20 cellular contexts compared by ENCODE assay signal in the genomic region with DNA sequence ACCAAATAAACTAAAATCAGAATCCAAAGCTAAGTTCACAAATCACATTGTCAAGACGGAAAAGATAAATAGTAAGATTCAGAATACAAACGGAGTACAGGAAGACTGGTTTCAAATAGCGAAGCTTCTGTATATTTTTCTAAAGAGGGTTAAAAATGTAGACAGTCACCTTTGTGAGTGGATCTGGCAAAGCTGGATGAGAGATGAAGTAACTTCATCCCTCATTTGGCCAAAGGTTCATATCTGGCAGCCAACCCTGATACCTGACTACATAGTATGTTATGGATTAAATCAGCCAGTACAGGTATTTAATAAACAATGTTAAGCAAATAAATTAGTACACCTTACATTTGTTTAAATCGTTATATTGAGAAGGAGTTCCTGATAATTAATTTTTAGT. TPM values are rescaled to one million over a fixed set of nuclear protein-coding genes. Genes with fewer than 3 reads are reported as not detected.
DNase-seq lines count a peak whose midpoint lies in the region; ATAC-seq lines count a peak whose summit lies in the region.
"Had no signal": no experiment of that assay in that cellular context is flagged by ENCODE, and none has a peak within 500 bp of the region (broad histone marks: within the 10 kb centered on the region; RNA-seq: fewer than 3 reads in every experiment).

No MANE protein-coding gene starts in this region.

- no peak overlapping the region for H3K14ac ChIP-seq in trophoblast cell (ENCODE audit: low read length)

- H3K27ac Mint-ChIP-seq in stimulated activated naive CD8-positive, alpha-beta T cell treated with anti-CD3 and anti-CD28 coated beads, Interleukin-15, Interleukin-2, amounts not matched to agents 100 ng/mL and 50 ng/mL, for 24 hours, result peak overlapping the region; percentile 34

- no peak overlapping the region for H3K23ac ChIP-seq in trophoblast cell (ENCODE audit: low read length)

- no peak overlapping the region for H3K4me3 ChIP-seq in trophoblast cell (ENCODE audit: low read depth, low read length)
- H3K4me3 ChIP-seq in urinary bladder (ENCODE audit: low read depth, low read length), result no peak overlapping the region
- H3K4me3 ChIP-seq in effector memory CD4-positive, alpha-beta T cell (ENCODE audit: insufficient read depth, low read depth, low read length, poor library complexity, severe bottlenecking), result no peak overlapping the region

- H3K4me1 ChIP-seq in trophoblast cell (ENCODE audit: control insufficient read depth in 1 of 2, insufficient read depth in 2 of 2, low read length in 2 of 2) (peaks cover 0 to 3% of the 10 kb centered on the region in 2 experiments), urinary bladder (ENCODE audit: insufficient read depth) (no peaks in the 10 kb centered on the region)
- no peaks in the 10 kb centered on the region for H3K4me1 ChIP-seq in effector memory CD4-positive, alpha-beta T cell (ENCODE audit: control insufficient read depth, insufficient read depth, low read length, poor library complexity, severe bottlenecking)

- no peak overlapping the region for H3K4me2 ChIP-seq in trophoblast cell (ENCODE audit: low read length)

- no peak overlapping the region for H2BK120ac ChIP-seq in trophoblast cell (ENCODE audit: insufficient read depth, low read length, poor library complexity)

- no peaks in the 10 kb centered on the region for H3K79me2 ChIP-seq in trophoblast cell (ENCODE audit: control insufficient read depth, insufficient read depth, low read length, poor library complexity)

- no peaks in the 10 kb centered on the region for H3K27me3 Mint-ChIP-seq in stimulated activated naive CD8-positive, alpha-beta T cell treated with anti-CD3 and anti-CD28 coated beads, Interleukin-15, Interleukin-2, amounts not matched to agents 100 ng/mL and 50 ng/mL, for 24 hours

- H3K9ac ChIP-seq in trophoblast cell (ENCODE audit: low read length), result no peak overlapping the region

- H2AFZ ChIP-seq in trophoblast cell (ENCODE audit: insufficient read depth, low read length, poor library complexity), result no peak overlapping the region

- WGBS in trophoblast cell (ENCODE audit: extremely low coverage, insufficient coverage, insufficient read length), result no CpG with 5 or more reads among the region's 4 CpGs
- WGBS in urinary bladder, result 52% methylated on average over 4 of the region's 4 CpGs

- no peak overlapping the region for H2BK5ac ChIP-seq in trophoblast cell (ENCODE audit: low read depth, low read length, poor library complexity)

- ATAC-seq in stimulated activated naive CD8-positive, alpha-beta T cell treated with anti-CD3 and anti-CD28 coated beads, Interleukin-15, Interleukin-2, amounts not matched to agents 100 U/mL and 50 U/mL, for 24 hours, result no peak
- ATAC-seq in HG02870 (IDR thresholded peaks at IDR 0.05; ENCODE audit: unreplicated experiment), result no peak

- H2BK12ac ChIP-seq in trophoblast cell (ENCODE audit: low read length), result no peak overlapping the region

- H3K36me3 Mint-ChIP-seq in stimulated activated naive CD8-positive, alpha-beta T cell treated with anti-CD3 and anti-CD28 coated beads, Interleukin-15, Interleukin-2, amounts not matched to agents 100 ng/mL and 50 ng/mL, for 24 hours (ENCODE audit: low read depth), result no peaks in the 10 kb centered on the region

- no peak overlapping the region for H2AK5ac ChIP-seq in trophoblast cell (ENCODE audit: low read length)

- H3K18ac ChIP-seq in trophoblast cell (ENCODE audit: low read length), result no peak overlapping the region

- no peaks in the 10 kb centered on the region for H3K9me3 Mint-ChIP-seq in stimulated activated naive CD8-positive, alpha-beta T cell treated with anti-CD3 and anti-CD28 coated beads, Interleukin-15, Interleukin-2, amounts not matched to agents 100 ng/mL and 50 ng/mL, for 24 hours

- no peaks in the 10 kb centered on the region for H3K79me1 ChIP-seq in trophoblast cell (ENCODE audit: low read length)

- H3K4me1 Mint-ChIP-seq in stimulated activated naive CD8-positive, alpha-beta T cell treated with anti-CD3 and anti-CD28 coated beads, Interleukin-15, Interleukin-2, amounts not matched to agents 100 ng/mL and 50 ng/mL, for 24 hours (ENCODE audit: low read depth), result no peaks in the 10 kb centered on the region

- no peaks in the 10 kb centered on the region for H3K27me3 ChIP-seq in trophoblast cell (ENCODE audit: insufficient read depth, low read length)
- no peaks in the 10 kb centered on the region for H3K27me3 ChIP-seq in effector memory CD4-positive, alpha-beta T cell (replicated peaks; ENCODE audit: control insufficient read depth, insufficient read depth, low read length, poor library complexity, severe bottlenecking)

- DNase-seq in stimulated activated naive CD8-positive, alpha-beta T cell treated with anti-CD3 and anti-CD28 coated beads, Interleukin-15, Interleukin-2, amounts not matched to agents 100 U/mL and 50 U/mL, for 24 hours, result no peak
- DNase-seq in epithelial cell of prostate (ENCODE audit: low read depth, low spot score) (no peak), trophoblast cell (peak; percentile 30 to 78), pons (ENCODE audit: low spot score) (no peak)
- DNase-seq in effector memory CD4-positive, alpha-beta T cell, result no peak
- DNase-seq: DMS79; H7; KG1; MV-4-11; NCI-H1105 treated with DMSO at 0.1 percent for 48 hours; NCI-H2029 treated with DMSO at 0.1 percent for 48 hours; NCI-H345; NCI-H524; NCI-H774; NK-92 treated with Interleukin-12 subunit alpha and Interleukin-12 subunit beta, amount 100 ng/mL, for 24 hours; OCI-M1; Right ventricle myocardium superior had no signal

- H4K8ac ChIP-seq in trophoblast cell (ENCODE audit: low read depth, low read length), result no peak overlapping the region

- H3K4ac ChIP-seq in trophoblast cell (ENCODE audit: low read depth, low read length), result no peak overlapping the region

- no peaks in the 10 kb centered on the region for H3K9me3 ChIP-seq in trophoblast cell (ENCODE audit: insufficient read depth, low read depth, low read length)
- H3K9me3 ChIP-seq in effector memory CD4-positive, alpha-beta T cell (ENCODE audit: control insufficient read depth, low read length), result no peaks in the 10 kb centered on the region

- no peak overlapping the region for H4K12ac ChIP-seq in trophoblast cell (ENCODE audit: low read depth, low read length)

- H3K27ac ChIP-seq in epithelial cell of prostate (peak overlapping the region; percentile 1), trophoblast cell (ENCODE audit: low read depth, low read length) (no peak overlapping the region), urinary bladder (ENCODE audit: low read depth) (peak overlapping the region; percentile 10)
- no peak overlapping the region for H3K27ac ChIP-seq in effector memory CD4-positive, alpha-beta T cell (ENCODE audit: insufficient read depth, low read length, poor library complexity, severe bottlenecking)

- no peak overlapping the region for H3K4me3 Mint-ChIP-seq in stimulated activated naive CD8-positive, alpha-beta T cell treated with anti-CD3 and anti-CD28 coated beads, Interleukin-15, Interleukin-2, amounts not matched to agents 100 ng/mL and 50 ng/mL, for 24 hours

- no peak overlapping the region for H4K91ac ChIP-seq in trophoblast cell (ENCODE audit: low read depth, low read length)

- H3K36me3 ChIP-seq in trophoblast cell (ENCODE audit: control insufficient read depth in 1 of 2, insufficient read depth in 2 of 2, low read length in 2 of 2), result no peaks in the 10 kb centered on the region
- H3K36me3 ChIP-seq in urinary bladder (ENCODE audit: insufficient read depth), result no peaks in the 10 kb centered on the region
- no peaks in the 10 kb centered on the region for H3K36me3 ChIP-seq in effector memory CD4-positive, alpha-beta T cell (ENCODE audit: control insufficient read depth, insufficient read depth, low read length)

RNA-seq across cellular contexts. Expression of gene DENND4C, which starts 21.3 kb away (rescaled TPM):
- polyA plus RNA-seq in trophoblast cell (2013), result 16.0 and 16.1 TPM in 2 replicates
- total RNA-seq in urinary bladder, result 196 TPM
- 27.7 TPM for polyA plus RNA-seq in urinary bladder

Comparison
In these comparisons a context has a peak if more than half of its experiments do, and no peak if none do; other contexts are left out.
1. DNase-seq: peak in trophoblast cell (2 of 2); none in stimulated activated naive CD8-positive, alpha-beta T cell treated with anti-CD3 and anti-CD28 coated beads, Interleukin-15, Interleukin-2, amounts not matched to agents 100 U/mL and 50 U/mL, for 24 hours (single experiment), epithelial cell of prostate (single experiment), effector memory CD4-positive, alpha-beta T cell (0 of 3) and pons (single experiment).
2. H3K27ac ChIP-seq: peak in epithelial cell of prostate (single experiment) and urinary bladder (single experiment); none in trophoblast cell (single experiment) and effector memory CD4-positive, alpha-beta T cell (single experiment).